Comparison of ENCODE assay signal across 38 cellular contexts in the genomic region with DNA sequence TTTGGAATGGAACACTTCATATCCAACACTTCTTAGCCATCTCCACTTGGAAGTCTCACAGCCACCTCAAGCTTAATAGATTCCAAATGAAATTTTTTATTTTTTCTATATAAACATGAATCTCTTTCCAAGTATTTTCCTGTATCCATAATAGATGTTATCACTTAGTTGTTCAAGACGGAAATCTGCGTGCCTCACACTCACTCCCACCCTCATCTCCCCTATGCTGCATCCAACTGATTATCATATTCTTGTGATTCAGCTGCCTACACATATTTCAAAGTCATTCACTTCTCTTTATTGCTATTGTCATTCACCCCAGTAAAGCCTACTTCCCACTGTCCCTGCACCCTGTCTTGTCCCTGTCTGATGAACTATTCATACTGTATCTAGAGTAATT.
"Had no signal": no experiment of that assay in that cellular context is flagged by ENCODE, and none has a peak within 500 bp of the region (broad histone marks: within the 10 kb centered on the region; RNA-seq: fewer than 3 reads in every experiment).

No MANE protein-coding gene starts in this region.

- H3K36me3 Mint-ChIP-seq: activated naive CD4-positive, alpha-beta T cell treated with anti-CD3 and anti-CD28 coated beads, Interleukin-2, amount 10 ng/mL, durations not matched to agents 7 days and 5 days; activated naive CD4-positive, alpha-beta T cell treated with anti-CD3 and anti-CD28 coated beads, Interleukin-2, amount 50 U/mL, for 24 hours; activated naive CD4-positive, alpha-beta T cell treated with anti-CD3 and anti-CD28 coated beads, Interleukin-2, amount 50 U/mL, for 72 hours; activated naive CD8-positive, alpha-beta T cell; activated naive CD8-positive, alpha-beta T cell treated with anti-CD3 and anti-CD28 coated beads for 36 hours; activated naive CD8-positive, alpha-beta T cell treated with anti-CD3 and anti-CD28 coated beads, Interleukin-2, amount 10 ng/mL, durations not matched to agents 7 days and 5 days; brain had no signal

- H3K4me3 Mint-ChIP-seq: activated naive CD4-positive, alpha-beta T cell treated with anti-CD3 and anti-CD28 coated beads for 36 hours; activated naive CD4-positive, alpha-beta T cell treated with anti-CD3 and anti-CD28 coated beads, Interleukin-2, amount 10 ng/mL, durations not matched to agents 7 days and 5 days; activated naive CD4-positive, alpha-beta T cell treated with anti-CD3 and anti-CD28 coated beads, Interleukin-2, amount 50 U/mL, for 24 hours; activated naive CD8-positive, alpha-beta T cell; activated naive CD8-positive, alpha-beta T cell treated with anti-CD3 and anti-CD28 coated beads for 36 hours; activated naive CD8-positive, alpha-beta T cell treated with anti-CD3 and anti-CD28 coated beads, Interleukin-2, amount 10 ng/mL, durations not matched to agents 7 days and 5 days; activated naive CD8-positive, alpha-beta T cell treated with anti-CD3 and anti-CD28 coated beads, Interleukin-2, amount 50 U/mL, for 24 hours; activated T-cell treated with anti-CD3 and anti-CD28 coated beads, Interleukin-2, amount 50 U/mL, for 24 hours; activated T-cell treated with anti-CD3 and anti-CD28 coated beads, Interleukin-2, amount 50 U/mL, for 4 hours; activated T-cell treated with anti-CD3 and anti-CD28 coated beads, Interleukin-2, amount 50 U/mL, for 72 hours; activated T-helper 1 cell treated with anti-CD3 and anti-CD28 coated beads, Interleukin-12 subunit alpha, Interleukin-12 subunit beta, Interleukin-2, Interleukin-4 antibody, amounts not matched to agents 30 ng/mL and 10 ng/mL and 1 ng/mL, durations not matched to agents 14 hours and 24 hours and 36 hours; activated T-helper 17 cell treated with anti-CD3 and anti-CD28 coated beads, Interleukin-2, amount 50 U/mL, for 72 hours; brain; central memory CD8-positive, alpha-beta T cell had no signal

- H3K36me3 ChIP-seq: adrenal gland, ascending aorta, brain microvascular endothelial cell, breast epithelium, cardiac muscle cell had no signal

- H3K9me3 ChIP-seq: adrenal gland, ascending aorta, body of pancreas, breast epithelium had no signal

- H3K27ac Mint-ChIP-seq: activated naive CD4-positive, alpha-beta T cell treated with anti-CD3 and anti-CD28 coated beads for 36 hours; activated naive CD4-positive, alpha-beta T cell treated with anti-CD3 and anti-CD28 coated beads, Interleukin-2, amount 10 ng/mL, durations not matched to agents 7 days and 5 days; activated naive CD4-positive, alpha-beta T cell treated with anti-CD3 and anti-CD28 coated beads, Interleukin-2, amount 50 U/mL, for 24 hours; activated naive CD4-positive, alpha-beta T cell treated with anti-CD3 and anti-CD28 coated beads, Interleukin-2, amount 50 U/mL, for 72 hours; activated naive CD8-positive, alpha-beta T cell; activated naive CD8-positive, alpha-beta T cell treated with anti-CD3 and anti-CD28 coated beads for 36 hours; activated naive CD8-positive, alpha-beta T cell treated with anti-CD3 and anti-CD28 coated beads, Interleukin-2, amount 10 ng/mL, durations not matched to agents 7 days and 5 days; activated naive CD8-positive, alpha-beta T cell treated with anti-CD3 and anti-CD28 coated beads, Interleukin-2, amount 50 U/mL, for 24 hours; activated T-cell treated with anti-CD3 and anti-CD28 coated beads, Interleukin-2, amount 50 U/mL, for 24 hours; activated T-cell treated with anti-CD3 and anti-CD28 coated beads, Interleukin-2, amount 50 U/mL, for 72 hours; activated T-helper 1 cell treated with anti-CD3 and anti-CD28 coated beads, Interleukin-12 subunit alpha, Interleukin-12 subunit beta, Interleukin-2, Interleukin-4 antibody, amounts not matched to agents 30 ng/mL and 10 ng/mL and 1 ng/mL, durations not matched to agents 14 hours and 24 hours and 36 hours; activated T-helper 17 cell treated with anti-CD3 and anti-CD28 coated beads, Interleukin-2, amount 50 U/mL, for 72 hours; activated T-helper 2 cell treated with anti-CD3 and anti-CD28 coated beads, Interferon-gamma antibody, Interleukin-2, Interleukin-4, amounts not matched to agents 10 μg/mL and 5 μg/mL and 100 μg/mL, durations not matched to agents 14 hours and 24 hours and 36 hours; brain had no signal

- H3K4me3 ChIP-seq: adrenal gland, ascending aorta, body of pancreas, breast epithelium, cardiac muscle cell had no signal

- DNase-seq: activated effector memory CD4-positive, alpha-beta T cell treated with anti-CD3 and anti-CD28 coated beads, Interleukin-2, amount 50 U/mL, for 16 hours; activated effector memory CD4-positive, alpha-beta T cell treated with Interleukin-2 at 50 U/mL for 16 hours; activated gamma-delta T cell; activated gamma-delta T cell treated with Interleukin-2 at 50 U/mL for 16 hours; activated naive CD4-positive, alpha-beta T cell; activated naive CD4-positive, alpha-beta T cell treated with anti-CD3 and anti-CD28 coated beads for 36 hours; activated naive CD4-positive, alpha-beta T cell treated with anti-CD3 and anti-CD28 coated beads, Interleukin-2, amount 10 ng/mL, durations not matched to agents 7 days and 5 days; activated naive CD4-positive, alpha-beta T cell treated with anti-CD3 and anti-CD28 coated beads, Interleukin-2, amount 50 U/mL, for 16 hours; activated naive CD4-positive, alpha-beta T cell treated with Interleukin-2 at 50 U/mL for 16 hours; activated naive CD8-positive, alpha-beta T cell treated with anti-CD3 and anti-CD28 coated beads for 36 hours; activated naive CD8-positive, alpha-beta T cell treated with anti-CD3 and anti-CD28 coated beads, Interleukin-2, amount 10 ng/mL, durations not matched to agents 7 days and 5 days; activated naive CD8-positive, alpha-beta T cell treated with anti-CD3 and anti-CD28 coated beads, Interleukin-2, amount 50 U/mL, for 24 hours; activated T-cell treated with anti-CD3 and anti-CD28 coated beads, Interleukin-2, amount 50 U/mL, for 1 hour; activated T-cell treated with anti-CD3 and anti-CD28 coated beads, Interleukin-2, amount 50 U/mL, for 24 hours; activated T-cell treated with anti-CD3 and anti-CD28 coated beads, Interleukin-2, amount 50 U/mL, for 4 hours; activated T-cell treated with anti-CD3 and anti-CD28 coated beads, Interleukin-2, amount 50 U/mL, for 48 hours; activated T-cell treated with anti-CD3 and anti-CD28 coated beads, Interleukin-2, amount 50 U/mL, for 72 hours; adrenal gland; amniotic stem cell; amygdala; anterior cingulate cortex; aorta; body of pancreas; brain microvascular endothelial cell; caudate nucleus; central memory CD4-positive, alpha-beta T cell; cerebellar nuclear complex had no signal

- H3K27me3 Mint-ChIP-seq: activated naive CD4-positive, alpha-beta T cell treated with anti-CD3 and anti-CD28 coated beads, Interleukin-2, amount 10 ng/mL, durations not matched to agents 7 days and 5 days; activated naive CD4-positive, alpha-beta T cell treated with anti-CD3 and anti-CD28 coated beads, Interleukin-2, amount 50 U/mL, for 24 hours; activated naive CD8-positive, alpha-beta T cell; activated naive CD8-positive, alpha-beta T cell treated with anti-CD3 and anti-CD28 coated beads for 36 hours; activated naive CD8-positive, alpha-beta T cell treated with anti-CD3 and anti-CD28 coated beads, Interleukin-2, amount 10 ng/mL, durations not matched to agents 7 days and 5 days; activated T-cell treated with anti-CD3 and anti-CD28 coated beads, Interleukin-2, amount 50 U/mL, for 24 hours; brain had no signal

- H3K4me1 Mint-ChIP-seq: activated naive CD4-positive, alpha-beta T cell treated with anti-CD3 and anti-CD28 coated beads, Interleukin-2, amount 10 ng/mL, durations not matched to agents 7 days and 5 days; activated naive CD4-positive, alpha-beta T cell treated with anti-CD3 and anti-CD28 coated beads, Interleukin-2, amount 50 U/mL, for 24 hours; activated naive CD8-positive, alpha-beta T cell treated with anti-CD3 and anti-CD28 coated beads for 36 hours; activated naive CD8-positive, alpha-beta T cell treated with anti-CD3 and anti-CD28 coated beads, Interleukin-2, amount 10 ng/mL, durations not matched to agents 7 days and 5 days; activated naive CD8-positive, alpha-beta T cell treated with anti-CD3 and anti-CD28 coated beads, Interleukin-2, amount 50 U/mL, for 24 hours; activated T-helper 17 cell treated with anti-CD3 and anti-CD28 coated beads, Interleukin-2, amount 50 U/mL, for 72 hours; brain; central memory CD8-positive, alpha-beta T cell had no signal

- H3K4me1 ChIP-seq: breast epithelium had no signal

- H3K27me3 ChIP-seq: adrenal gland, ascending aorta, body of pancreas, brain microvascular endothelial cell, breast epithelium, cardiac muscle cell had no signal

- H3K27ac ChIP-seq: adrenal gland, ascending aorta, body of pancreas, brain microvascular endothelial cell, breast epithelium, cardiac muscle cell had no signal

- H3K9me3 Mint-ChIP-seq: activated naive CD4-positive, alpha-beta T cell treated with anti-CD3 and anti-CD28 coated beads for 36 hours; activated naive CD4-positive, alpha-beta T cell treated with anti-CD3 and anti-CD28 coated beads, Interleukin-2, amount 10 ng/mL, durations not matched to agents 7 days and 5 days; activated naive CD4-positive, alpha-beta T cell treated with anti-CD3 and anti-CD28 coated beads, Interleukin-2, amount 50 U/mL, for 24 hours; activated naive CD4-positive, alpha-beta T cell treated with anti-CD3 and anti-CD28 coated beads, Interleukin-2, amount 50 U/mL, for 72 hours; activated naive CD8-positive, alpha-beta T cell treated with anti-CD3 and anti-CD28 coated beads for 36 hours; activated naive CD8-positive, alpha-beta T cell treated with anti-CD3 and anti-CD28 coated beads, Interleukin-2, amount 10 ng/mL, durations not matched to agents 7 days and 5 days; activated naive CD8-positive, alpha-beta T cell treated with anti-CD3 and anti-CD28 coated beads, Interleukin-2, amount 50 U/mL, for 24 hours; activated T-cell treated with anti-CD3 and anti-CD28 coated beads, Interleukin-2, amount 50 U/mL, for 24 hours; activated T-cell treated with anti-CD3 and anti-CD28 coated beads, Interleukin-2, amount 50 U/mL, for 4 hours; activated T-cell treated with anti-CD3 and anti-CD28 coated beads, Interleukin-2, amount 50 U/mL, for 72 hours; activated T-helper 1 cell treated with anti-CD3 and anti-CD28 coated beads, Interleukin-12 subunit alpha, Interleukin-12 subunit beta, Interleukin-2, Interleukin-4 antibody, amounts not matched to agents 30 ng/mL and 10 ng/mL and 1 ng/mL, durations not matched to agents 14 hours and 24 hours and 36 hours; activated T-helper 17 cell treated with anti-CD3 and anti-CD28 coated beads, Interleukin-2, amount 50 U/mL, for 72 hours; activated T-helper 2 cell treated with anti-CD3 and anti-CD28 coated beads, Interferon-gamma antibody, Interleukin-2, Interleukin-4, amounts not matched to agents 10 μg/mL and 5 μg/mL and 100 μg/mL, durations not matched to agents 14 hours and 24 hours and 36 hours; brain; central memory CD8-positive, alpha-beta T cell had no signal
